8 cellular contexts compared by ENCODE assay signal in the genomic region with DNA sequence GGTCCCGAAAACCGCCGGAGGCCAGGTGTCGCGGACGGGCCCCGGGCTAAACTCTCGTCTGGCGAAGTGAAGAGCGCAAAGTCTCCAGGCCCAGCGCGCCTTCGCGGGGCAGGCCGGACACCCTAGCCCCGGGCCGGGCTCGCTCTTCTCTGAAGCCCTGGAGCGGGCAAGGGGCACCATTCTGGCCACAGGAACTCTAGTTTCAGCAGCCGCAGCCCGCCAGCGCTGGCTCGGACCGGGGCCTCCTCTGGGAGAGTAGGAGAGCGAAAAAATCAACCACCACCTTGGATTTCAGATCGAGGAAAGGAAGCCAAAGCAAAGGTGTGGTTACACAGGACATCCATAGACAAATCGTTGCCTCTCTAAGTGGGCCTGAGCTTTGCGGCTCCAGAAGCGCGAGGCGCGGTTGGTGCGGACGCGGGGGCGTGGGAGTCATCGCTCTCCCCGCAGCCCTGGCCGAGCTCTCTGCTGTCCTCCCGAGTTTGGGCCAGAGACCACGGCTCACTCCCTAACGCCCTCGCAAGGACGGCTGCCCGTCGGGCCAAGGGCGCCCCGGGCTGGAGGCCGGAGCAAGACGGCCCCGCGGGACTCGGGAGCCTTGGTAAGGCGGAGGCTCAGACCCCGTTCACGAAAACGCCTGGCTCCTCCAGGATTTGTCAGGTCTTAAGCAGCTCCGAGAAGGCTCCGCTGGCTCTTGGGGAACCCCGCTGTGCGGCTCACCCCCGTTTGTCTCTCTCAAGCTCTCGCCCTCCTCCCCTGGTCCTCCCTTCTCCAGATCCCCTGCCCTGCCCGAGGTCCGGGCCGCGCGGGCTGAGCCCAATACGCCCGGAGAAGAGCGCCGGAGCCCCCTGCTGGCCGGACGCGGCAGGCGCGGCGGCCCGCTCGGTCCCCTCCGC.
DNase-seq lines count a peak whose midpoint lies in the region; ATAC-seq and TF ChIP-seq lines count a peak whose summit lies in the region.

No MANE protein-coding gene starts in this region.

- ATAC-seq in GM18508 (IDR thresholded peaks at IDR 0.05; ENCODE audit: insufficient read depth, unreplicated experiment) = peak; percentile 61
- ATAC-seq in HG02943 (IDR thresholded peaks at IDR 0.05; ENCODE audit: low read depth, unreplicated experiment) = peak; percentile 91
- ATAC-seq in mucosa of descending colon = peak; percentile 96

- peaks cover 0 to 6% of the 10 kb centered on the region in 2 donors for H3K27me3 ChIP-seq in esophagus (ENCODE audit: control insufficient read depth in 1 of 2, insufficient read depth in 2 of 2, low read length in 2 of 2)

- H3K27ac ChIP-seq in esophagus (ENCODE audit: low read depth in 2 of 2, low read length in 1 of 2) = no peak overlapping the region

- in situ Hi-C loops in ACHN (cut with HindIII; ENCODE audit: low pct_ligation_motif_present, low pct_unique_long_range_greater_than_20kb, low sequenced_read_pairs) = loop anchor here (10.0 kb wide), 1 partner anchor 411 kb away; no protein-coding TSS in a partner anchor

- H3K36me3 ChIP-seq in esophagus (ENCODE audit: control insufficient read depth in 2 of 2, insufficient read depth in 2 of 2, low read length in 1 of 2) (no peaks in the 10 kb centered on the region), mucosa of descending colon (ENCODE audit: low read depth) (no peaks in the 10 kb centered on the region)

- DNase-seq in ACHN = peak; percentile 78
- peak; percentile 6 for DNase-seq in NCI-H2196 treated with DMSO at 0.1 percent for 48 hours (lab: John Stamatoyannopoulos, UW; ENCODE audit: unreplicated experiment)
- peak; percentile 41 for DNase-seq in activated T-cell treated with anti-CD3 and anti-CD28 coated beads for 1 hour (ENCODE audit: low read depth)
- peak; percentile 54 to 70 (median 59) for DNase-seq in mucosa of descending colon
- DNase-seq in stimulated activated naive CD4-positive, alpha-beta T cell treated with Interleukin-2 at 50 U/mL for 16 hours (lab: John Stamatoyannopoulos, UW) = peak; percentile 30

- intact Hi-C loops in mucosa of descending colon (cut with DNase I, micrococcal nuclease) = loop anchor here (5.0 to 10.0 kb wide), 2 partner anchors 1086 to 1089 kb away; no protein-coding TSS in a partner anchor

- H3K9me3 ChIP-seq in esophagus (ENCODE audit: control insufficient read depth in 2 of 2, insufficient read depth in 1 of 2, low read depth in 1 of 2, low read length in 1 of 2) = peaks cover 0 to 5% of the 10 kb centered on the region in 2 donors
- no peaks in the 10 kb centered on the region for H3K9me3 ChIP-seq in mucosa of descending colon

- TF ChIP-seq CTCF in mucosa of descending colon (IDR thresholded peaks at IDR 0.05) = peak; percentile 92

- H3K4me1 ChIP-seq in esophagus (ENCODE audit: control insufficient read depth in 2 of 2, insufficient read depth in 2 of 2, low read length in 1 of 2) (peaks cover 3 to 5% of the 10 kb centered on the region in 2 donors), mucosa of descending colon (ENCODE audit: low read depth) (peaks cover 9% of the 10 kb centered on the region)

- 3 to 4% methylated on average over 81 of the region's 81 CpGs for WGBS in esophagus, 2 donors

- H3K4me3 ChIP-seq in esophagus (ENCODE audit: low read depth in 1 of 2, low read length in 2 of 2) = peak overlapping the region; percentile 39 to 44
- no peak overlapping the region for H3K4me3 ChIP-seq in mucosa of descending colon

Comparison
In these comparisons a context has a peak if more than half of its experiments do, and no peak if none do; other contexts are left out.
1. DNase-seq: peak in every context shown above with its lines; median percentile 78 in ACHN; 59 in mucosa of descending colon; 41 in activated T-cell treated with anti-CD3 and anti-CD28 coated beads for 1 hour; 30 in stimulated activated naive CD4-positive, alpha-beta T cell treated with Interleukin-2 at 50 U/mL for 16 hours; 6 in NCI-H2196 treated with DMSO at 0.1 percent for 48 hours.